27 cellular contexts compared by ENCODE assay signal in genomic region chr1:197980457-197980856, GRCh38.
"Had no signal": no experiment of that assay in that cellular context is flagged by ENCODE, and none has a peak within 500 bp of the region (broad histone marks: within the 10 kb centered on the region; RNA-seq: fewer than 3 reads in every experiment).

No MANE protein-coding gene starts in this region.

- H3K36me3 ChIP-seq: brain microvascular endothelial cell, colonic mucosa, tibial nerve, uterus had no signal

- H3K27me3 ChIP-seq: brain microvascular endothelial cell, colonic mucosa, tibial nerve, uterus had no signal

- FAIRE-seq: endometrium had no signal

- H3K9me3 Mint-ChIP-seq: activated naive CD4-positive, alpha-beta T cell treated with anti-CD3 and anti-CD28 coated beads, Interleukin-2, amount 10 ng/mL, durations not matched to agents 7 days and 5 days; activated naive CD8-positive, alpha-beta T cell treated with anti-CD3 and anti-CD28 coated beads, Interleukin-2, amount 50 U/mL, for 24 hours; central memory CD8-positive, alpha-beta T cell; immature natural killer cell; natural killer cell treated with Interleukin-12 subunit alpha and Interleukin-12 subunit beta and Interleukin-15 and Interleukin-18, amount 100 ng/mL, for 72 hours had no signal

- ATAC-seq: activated naive CD8-positive, alpha-beta T cell treated with anti-CD3 and anti-CD28 coated beads, Interleukin-2, amount 50 U/mL, for 24 hours; natural killer cell treated with Interleukin-12 subunit alpha and Interleukin-12 subunit beta and Interleukin-15 and Interleukin-18, amount 100 ng/mL, for 72 hours; stimulated activated naive CD8-positive, alpha-beta T cell treated with anti-CD3 and anti-CD28 coated beads, Interleukin-15, Interleukin-2, amounts not matched to agents 100 U/mL and 50 U/mL, for 24 hours had no signal

- DNase-seq: activated CD4-positive, alpha-beta T cell treated with anti-CD3 and anti-CD28 coated beads, Interleukin-2, amount 50 U/mL, for 1 hour; activated CD8-positive, alpha-beta memory T cell treated with anti-CD3 and anti-CD28 coated beads, Interleukin-2, amount 50 U/mL, for 48 hours; activated effector memory CD4-positive, alpha-beta T cell treated with Interleukin-2 at 50 U/mL for 16 hours; activated naive CD4-positive, alpha-beta T cell treated with anti-CD3 and anti-CD28 coated beads, Interleukin-2, amount 10 ng/mL, durations not matched to agents 7 days and 5 days; activated naive CD8-positive, alpha-beta T cell treated with anti-CD3 and anti-CD28 coated beads, Interleukin-2, amount 50 U/mL, for 24 hours; activated T-cell treated with anti-CD3 and anti-CD28 coated beads, Interleukin-2, amount 50 U/mL, for 48 hours; anterior cingulate cortex; brain microvascular endothelial cell; colonic mucosa; erythroblast; foreskin melanocyte; glutamatergic neuron; hypothalamus; immature natural killer cell; kidney glomerular epithelial cell; nucleus accumbens; stimulated activated CD4-positive, alpha-beta T cell treated with anti-CD3 and anti-CD28 coated beads, Interleukin-12 subunit alpha, Interleukin-12 subunit beta, amount 100 ng/mL, for 4 hours; stimulated activated CD4-positive, alpha-beta T cell treated with anti-CD3 and anti-CD28 coated beads, Interleukin-1b, Interleukin-23, amount 100 ng/mL, for 48 hours; stimulated activated CD8-positive, alpha-beta memory T cell treated with anti-CD3 and anti-CD28 coated beads, Interleukin-4, amount 100 ng/mL, for 48 hours; stimulated activated naive CD8-positive, alpha-beta T cell treated with anti-CD3 and anti-CD28 coated beads, Interleukin-15, Interleukin-2, amounts not matched to agents 100 U/mL and 50 U/mL, for 24 hours; substantia nigra; T1000; uterus had no signal

- H3K9me3 ChIP-seq: colonic mucosa, tibial nerve, uterus had no signal

- H3K4me3 ChIP-seq: colonic mucosa, tibial nerve, uterus had no signal

- H3K4me1 Mint-ChIP-seq: central memory CD8-positive, alpha-beta T cell; immature natural killer cell had no signal

- H3K4me3 Mint-ChIP-seq: activated naive CD4-positive, alpha-beta T cell treated with anti-CD3 and anti-CD28 coated beads, Interleukin-2, amount 10 ng/mL, durations not matched to agents 7 days and 5 days; activated naive CD8-positive, alpha-beta T cell treated with anti-CD3 and anti-CD28 coated beads, Interleukin-2, amount 50 U/mL, for 24 hours; central memory CD8-positive, alpha-beta T cell; natural killer cell treated with Interleukin-12 subunit alpha and Interleukin-12 subunit beta and Interleukin-15 and Interleukin-18, amount 100 ng/mL, for 72 hours had no signal

- H3K27ac Mint-ChIP-seq: activated naive CD4-positive, alpha-beta T cell treated with anti-CD3 and anti-CD28 coated beads, Interleukin-2, amount 10 ng/mL, durations not matched to agents 7 days and 5 days; activated naive CD8-positive, alpha-beta T cell treated with anti-CD3 and anti-CD28 coated beads, Interleukin-2, amount 50 U/mL, for 24 hours; natural killer cell treated with Interleukin-12 subunit alpha and Interleukin-12 subunit beta and Interleukin-15 and Interleukin-18, amount 100 ng/mL, for 72 hours had no signal

- H3K36me3 Mint-ChIP-seq: activated naive CD4-positive, alpha-beta T cell treated with anti-CD3 and anti-CD28 coated beads, Interleukin-2, amount 10 ng/mL, durations not matched to agents 7 days and 5 days; immature natural killer cell; natural killer cell treated with Interleukin-12 subunit alpha and Interleukin-12 subunit beta and Interleukin-15 and Interleukin-18, amount 100 ng/mL, for 72 hours had no signal

- H3K27ac ChIP-seq: brain microvascular endothelial cell, colonic mucosa, tibial nerve, uterus had no signal

- H3K4me1 ChIP-seq: colonic mucosa, tibial nerve, uterus had no signal
